In the genomic region with DNA sequence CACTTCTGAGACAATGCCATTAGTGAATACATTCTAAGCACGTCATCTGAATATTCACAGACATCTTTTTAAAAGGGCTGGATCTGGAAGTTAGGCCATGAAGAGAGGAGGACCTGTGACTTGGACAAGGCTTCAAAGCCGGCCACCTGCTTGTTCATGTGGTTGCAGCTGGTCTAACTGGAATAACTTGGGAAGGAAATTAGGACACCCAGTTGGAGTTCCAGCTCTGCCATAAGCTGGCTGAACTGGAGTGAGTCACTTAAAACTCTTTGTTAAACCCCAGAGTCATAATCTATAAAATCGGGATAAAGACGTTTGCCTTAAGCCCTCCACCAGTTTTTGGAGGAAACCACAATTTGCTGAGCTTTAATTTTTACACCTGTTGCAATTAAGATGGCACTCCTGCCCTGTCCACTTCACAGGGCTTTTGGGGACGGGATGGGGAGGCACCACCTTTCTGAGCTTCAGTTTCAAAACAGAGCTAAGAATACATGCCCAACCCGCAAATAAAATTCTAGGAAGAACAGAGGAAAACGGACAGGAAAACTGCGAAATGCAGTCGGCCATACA, we compare ENCODE assay signal across 7 cellular contexts. TPM values are rescaled to one million over a fixed set of nuclear protein-coding genes. Genes with fewer than 3 reads are reported as not detected.
DNase-seq lines count a peak whose midpoint lies in the region; ATAC-seq lines count a peak whose summit lies in the region.

No MANE protein-coding gene starts in this region.

- peak overlapping the region; percentile 47 for H3K4me3 ChIP-seq in mesendoderm (ENCODE audit: low read length)

- H4K8ac ChIP-seq in mesendoderm (ENCODE audit: low read depth, low read length) = peak overlapping the region; percentile 86

- DNase-seq in LHCN-M2 (ENCODE audit: low read depth) = peak; percentile 35
- peak; percentile 4 to 84 for DNase-seq in T47D (ENCODE audit: low read depth in 1 of 2, low spot score in 1 of 2)
- DNase-seq in mesendoderm = no peak
- DNase-seq in NCI-H1694 (lab: John Stamatoyannopoulos, UW) = no peak
- no peak for DNase-seq in GM19240 (ENCODE audit: insufficient read length, low spot score)

- no peak overlapping the region for H3K27ac ChIP-seq in mesendoderm (ENCODE audit: low read depth, low read length)

- H3K79me2 ChIP-seq in mesendoderm (ENCODE audit: control insufficient read depth, insufficient read depth, low read length) = no peaks in the 10 kb centered on the region

- H3K79me1 ChIP-seq in mesendoderm (ENCODE audit: low read length) = no peaks in the 10 kb centered on the region

- H3K4me1 ChIP-seq in mesendoderm (ENCODE audit: control insufficient read depth, low read depth, low read length) = no peaks in the 10 kb centered on the region

- H3K23ac ChIP-seq in mesendoderm (ENCODE audit: low read length) = no peak overlapping the region

- no peak overlapping the region for H4K5ac ChIP-seq in mesendoderm (ENCODE audit: low read length)

- no CpG with 5 or more reads among the region's 9 CpGs for WGBS in mesendoderm (ENCODE audit: extremely low coverage, insufficient coverage, low lambda C conversion rate)

- in situ Hi-C loops in T47D (cut with HindIII; ENCODE audit: low pct_unique_long_range_greater_than_20kb, low sequenced_read_pairs) = no loop called here

- peak; percentile 5 for ATAC-seq in GM18502 (IDR thresholded peaks at IDR 0.05; ENCODE audit: poor library complexity, unreplicated experiment)
- ATAC-seq in HG02840 (IDR thresholded peaks at IDR 0.05; ENCODE audit: low FRiP score, unreplicated experiment) = no peak

- no peak overlapping the region for H3K18ac ChIP-seq in mesendoderm (ENCODE audit: low read length)

- H3K36me3 ChIP-seq in mesendoderm (ENCODE audit: control insufficient read depth, insufficient read depth, low read length) = no peaks in the 10 kb centered on the region

- H3K4ac ChIP-seq in mesendoderm (ENCODE audit: low read depth, low read length) = no peak overlapping the region

- H2BK120ac ChIP-seq in mesendoderm (ENCODE audit: low read depth, low read length) = no peak overlapping the region

- peak overlapping the region; percentile 62 for H3K4me2 ChIP-seq in mesendoderm (ENCODE audit: low read length)

- H2BK15ac ChIP-seq in mesendoderm (replicated peaks; ENCODE audit: low read depth) = no peak overlapping the region

- H2AK5ac ChIP-seq in mesendoderm (ENCODE audit: low read length) = no peak overlapping the region

- no peaks in the 10 kb centered on the region for H3K27me3 ChIP-seq in mesendoderm (ENCODE audit: insufficient read depth, low read length, poor library complexity)

- H3K56ac ChIP-seq in mesendoderm (ENCODE audit: low read length) = peak overlapping the region; percentile 73

- H3K9ac ChIP-seq in mesendoderm (ENCODE audit: low read length) = peak overlapping the region; percentile 44

- no peak overlapping the region for H2BK5ac ChIP-seq in mesendoderm (ENCODE audit: low read length)

RNA-seq across cellular contexts. Expression of a gene that starts 0.5 kb away (rescaled TPM):
- total RNA-seq in LHCN-M2 (2014; rRNA removed) = 11.3 and 13.4 TPM in 2 replicates
- 3.3 TPM for polyA plus RNA-seq in LHCN-M2 (2012)
- polyA plus RNA-seq in mesendoderm (2013, experiment 1 of 2) = 6.9 TPM
- 6.7 TPM for polyA plus RNA-seq in mesendoderm (2013, experiment 2 of 2)

Comparison
In these comparisons a context has a peak if more than half of its experiments do, and no peak if none do; other contexts are left out.
1. DNase-seq: peak in LHCN-M2 (single experiment) and T47D (2 of 2); none in mesendoderm (single experiment), NCI-H1694 (single experiment) and GM19240 (single experiment).